8 cellular contexts compared by ENCODE assay signal in genomic region chr17:65163990-65164495, GRCh38. TPM values are rescaled to one million over a fixed set of nuclear protein-coding genes. Genes with fewer than 3 reads are reported as not detected.
DNase-seq lines count a peak whose midpoint lies in the region; ATAC-seq, FAIRE-seq and TF ChIP-seq lines count a peak whose summit lies in the region.

No MANE protein-coding gene starts in this region.

- H3K4me3 Mint-ChIP-seq in astrocyte (ENCODE audit: unreplicated experiment) (no peak overlapping the region), endodermal cell (no peak overlapping the region)

- H3K9me3 ChIP-seq in astrocyte (ENCODE audit: insufficient read depth, low read depth, low read length) (no peaks in the 10 kb centered on the region), endodermal cell (ENCODE audit: control insufficient read depth, low read length) (no peaks in the 10 kb centered on the region)

- H4K20me1 ChIP-seq in astrocyte (ENCODE audit: insufficient read depth, low read length): no peaks in the 10 kb centered on the region

- no peak for FAIRE-seq in astrocyte (lab: Jason Lieb, UNC)

- H3K9me3 Mint-ChIP-seq in astrocyte (ENCODE audit: unreplicated experiment) (peaks cover 5% of the 10 kb centered on the region), endodermal cell (no peaks in the 10 kb centered on the region)

- no peaks in the 10 kb centered on the region for H3K36me3 ChIP-seq in astrocyte (ENCODE audit: insufficient read depth, low read length)
- no peaks in the 10 kb centered on the region for H3K36me3 ChIP-seq in endodermal cell (ENCODE audit: control insufficient read depth, insufficient read depth, low read length)

- H2AFZ ChIP-seq in astrocyte (ENCODE audit: low read depth, low read length): no peak overlapping the region

- peaks cover 4% of the 10 kb centered on the region for H3K4me1 ChIP-seq in astrocyte (ENCODE audit: insufficient read depth, low read length)
- H3K4me1 ChIP-seq in endodermal cell (ENCODE audit: control insufficient read depth, insufficient read depth, low read length): no peaks in the 10 kb centered on the region

- H3K79me2 ChIP-seq in astrocyte (ENCODE audit: insufficient read depth, low read length): no peaks in the 10 kb centered on the region

- WGBS in endodermal cell (ENCODE audit: insufficient coverage in 1 of 2, insufficient read length in 1 of 2), 2 experiments: 78 to 79% methylated on average over 5 of the region's 5 CpGs

- no peaks in the 10 kb centered on the region for H3K27me3 ChIP-seq in astrocyte (ENCODE audit: insufficient read depth, low read length)
- H3K27me3 ChIP-seq in endodermal cell (ENCODE audit: control insufficient read depth, insufficient read depth, low read length, poor library complexity, severe bottlenecking): no peaks in the 10 kb centered on the region

- H3K27me3 Mint-ChIP-seq in astrocyte (ENCODE audit: low read depth, unreplicated experiment): peaks cover 4% of the 10 kb centered on the region
- peaks cover 3% of the 10 kb centered on the region for H3K27me3 Mint-ChIP-seq in endodermal cell (ENCODE audit: insufficient read depth)

- DNase-seq in NK-92 treated with Interleukin-12 subunit alpha and Interleukin-12 subunit beta, amount 100 ng/mL, for 24 hours (lab: John Stamatoyannopoulos, UW): peak; percentile 17
- no peak for DNase-seq in NK-92 (lab: John Stamatoyannopoulos, UW; ENCODE audit: unreplicated experiment)
- DNase-seq in RPMI7951 (ENCODE audit: low read depth): peak; percentile 61
- peak; percentile 30 for DNase-seq in astrocyte (ENCODE audit: low read depth)
- DNase-seq in stimulated activated CD4-positive, alpha-beta T cell treated with anti-CD3 and anti-CD28 coated beads, Interleukin-2, amount 100 ng/mL, for 4 hours (ENCODE audit: low read depth): peak; percentile 45
- DNase-seq in NCI-H2196 (lab: John Stamatoyannopoulos, UW; ENCODE audit: unreplicated experiment): no peak
- DNase-seq in endodermal cell: no peak

- H3K4me3 ChIP-seq in astrocyte (ENCODE audit: insufficient read depth, low read depth, low read length): no peak overlapping the region
- no peak overlapping the region for H3K4me3 ChIP-seq in endodermal cell (ENCODE audit: low read length)

- TF ChIP-seq CTCF in astrocyte (IDR thresholded peaks at IDR 0.05; ENCODE audit: insufficient read depth, low read depth, low read length) (no peak), endodermal cell (conservative IDR thresholded peaks at IDR 0.05) (no peak)

- no peak overlapping the region for H3K9ac ChIP-seq in astrocyte (ENCODE audit: low read length)
- H3K9ac ChIP-seq in endodermal cell (ENCODE audit: extremely low read depth, low read length, poor library complexity, severe bottlenecking): no peak overlapping the region

- H3K27ac ChIP-seq in astrocyte (ENCODE audit: low read depth, low read length) (no peak overlapping the region), endodermal cell (ENCODE audit: low read depth, low read length) (no peak overlapping the region)

- no peaks in the 10 kb centered on the region for H3K4me1 Mint-ChIP-seq in astrocyte (ENCODE audit: low read depth, unreplicated experiment)
- H3K4me1 Mint-ChIP-seq in endodermal cell: peaks cover 2% of the 10 kb centered on the region

- no peak overlapping the region for H3K4me2 ChIP-seq in astrocyte (ENCODE audit: low read length)

- H3K36me3 Mint-ChIP-seq in astrocyte (ENCODE audit: low read depth, unreplicated experiment) (peaks cover 13% of the 10 kb centered on the region), endodermal cell (ENCODE audit: low read depth) (no peaks in the 10 kb centered on the region)

- H3K27ac Mint-ChIP-seq in astrocyte (ENCODE audit: unreplicated experiment): no peak overlapping the region
- no peak overlapping the region for H3K27ac Mint-ChIP-seq in endodermal cell

- peak; percentile 84 for ATAC-seq in HG02943 (IDR thresholded peaks at IDR 0.05; ENCODE audit: low read depth, unreplicated experiment)

RNA-seq across cellular contexts. Expression of gene RGS9, which starts 26.9 kb away (rescaled TPM):
- 3.3 and 4.7 TPM in 2 replicates for total RNA-seq in RPMI7951 (2014; rRNA removed; shearing (Covaris generic))
- total RNA-seq in astrocyte (8.6 and 9.4 TPM in 2 replicates), endodermal cell (10 to 100 TPM; 11.1 to 14.7 TPM)
- polyA plus RNA-seq in endodermal cell (2013, experiment 1 of 2): 8.6 TPM
- 8.1 TPM for polyA plus RNA-seq in endodermal cell (2013, experiment 2 of 2)

Comparison
In these comparisons a context has a peak if more than half of its experiments do, and no peak if none do; other contexts are left out.
1. DNase-seq: peak in NK-92 treated with Interleukin-12 subunit alpha and Interleukin-12 subunit beta, amount 100 ng/mL, for 24 hours (single experiment), RPMI7951 (single experiment), astrocyte (single experiment) and stimulated activated CD4-positive, alpha-beta T cell treated with anti-CD3 and anti-CD28 coated beads, Interleukin-2, amount 100 ng/mL, for 4 hours (single experiment); none in NK-92 (single experiment), NCI-H2196 (single experiment) and endodermal cell (single experiment).